1 cellular context compared by ENCODE assay signal in genomic region chr20:1503564-1504227, GRCh38.
TF ChIP-seq lines count a peak whose summit lies in the region.

No MANE protein-coding gene starts in this region.

TF ChIP-seq in HepG2, 621 proteins besides CTCF, POLR2A, EP300 and RAD21 (continued from another document and continues in another):
- TF ChIP-seq HIC2 (CRISPR knock-in tag; IDR thresholded peaks at IDR 0.05; ENCODE audit: low read depth), result no peak
- TF ChIP-seq NR1H2 (CRISPR knock-in tag; IDR thresholded peaks at IDR 0.05; ENCODE audit: borderline replicate concordance, low read depth), result no peak
- no peak for TF ChIP-seq E2F5 (CRISPR knock-in tag; conservative IDR thresholded peaks at IDR 0.05)
- no peak for TF ChIP-seq HNRNPH1 (optimal IDR thresholded peaks at IDR 0.05; ENCODE audit: low read depth, low read length)
- TF ChIP-seq SETDB1 (CRISPR knock-in tag; IDR thresholded peaks at IDR 0.05; ENCODE audit: borderline replicate concordance), result no peak
- TF ChIP-seq ZNF101 (CRISPR knock-in tag; IDR thresholded peaks at IDR 0.05; ENCODE audit: borderline replicate concordance, low read depth), result no peak
- peak; percentile 62 for TF ChIP-seq FOXA3 (CRISPR knock-in tag; IDR thresholded peaks at IDR 0.05)
- TF ChIP-seq ZNF557 (CRISPR knock-in tag; IDR thresholded peaks at IDR 0.05), result no peak
- TF ChIP-seq SOX13 (IDR thresholded peaks at IDR 0.05), result no peak
- TF ChIP-seq SOX13 (CRISPR knock-in tag; conservative IDR thresholded peaks at IDR 0.05 in 1 of 2, IDR thresholded peaks at IDR 0.05 in 1 of 2), result peak in 1 of 2 experiments; percentile 38; a peak in 1 of 4 replicates
- TF ChIP-seq ZBTB8A (CRISPR knock-in tag; IDR thresholded peaks at IDR 0.05; ENCODE audit: borderline replicate concordance, low read depth), result no peak
- TF ChIP-seq ZGPAT (CRISPR knock-in tag; IDR thresholded peaks at IDR 0.05), result 0 out of 2 replicates have a peak, but pooled peaks have one; percentile 36
- TF ChIP-seq HOXA9 (CRISPR knock-in tag; IDR thresholded peaks at IDR 0.05; ENCODE audit: borderline replicate concordance), result no peak
- TF ChIP-seq TIGD3 (CRISPR knock-in tag; IDR thresholded peaks at IDR 0.05; ENCODE audit: borderline replicate concordance), result no peak
- peak; percentile 47; the same call in 1 of the 2 replicates for TF ChIP-seq ZNF7 (CRISPR knock-in tag; IDR thresholded peaks at IDR 0.05)
- TF ChIP-seq REST (IDR thresholded peaks at IDR 0.05; ENCODE audit: borderline replicate concordance in 1 of 2, low read depth in 1 of 2, low read length in 2 of 2), result no peak
- no peak for TF ChIP-seq SUZ12 (IDR thresholded peaks at IDR 0.05; ENCODE audit: low read depth, low read length)
- TF ChIP-seq TFAP4 (IDR thresholded peaks at IDR 0.05; ENCODE audit: borderline replicate concordance, low read depth), result no peak
- 0 out of 2 replicates have a peak, but pooled peaks have one; percentile 3 for TF ChIP-seq KAT2B (IDR thresholded peaks at IDR 0.05; ENCODE audit: borderline replicate concordance, low read depth, low read length)
- TF ChIP-seq ZNF598 (CRISPR knock-in tag; IDR thresholded peaks at IDR 0.05; ENCODE audit: borderline replicate concordance), result no peak
- peak; percentile 26 for TF ChIP-seq JARID2 (CRISPR knock-in tag; IDR thresholded peaks at IDR 0.05; ENCODE audit: insufficient replicate concordance)
- TF ChIP-seq REPIN1 (CRISPR knock-in tag; IDR thresholded peaks at IDR 0.05; ENCODE audit: borderline replicate concordance, low read depth), result peak; percentile 72; the same call in 1 of the 2 replicates
- no peak for TF ChIP-seq ETS1 (CRISPR knock-in tag; IDR thresholded peaks at IDR 0.05)
- TF ChIP-seq DNMT1 (CRISPR knock-in tag; IDR thresholded peaks at IDR 0.05), result no peak
- no peak for TF ChIP-seq AHR (CRISPR knock-in tag; IDR thresholded peaks at IDR 0.05)
- no peak for TF ChIP-seq NRL (CRISPR knock-in tag; IDR thresholded peaks at IDR 0.05; ENCODE audit: borderline replicate concordance)
- TF ChIP-seq FOXP4 (CRISPR knock-in tag; IDR thresholded peaks at IDR 0.05), result 0 out of 2 replicates have a peak, but pooled peaks have one; percentile 40
- TF ChIP-seq E2F2 (CRISPR knock-in tag; IDR thresholded peaks at IDR 0.05; ENCODE audit: borderline replicate concordance), result no peak
- TF ChIP-seq ZNF83 (CRISPR knock-in tag; IDR thresholded peaks at IDR 0.05; ENCODE audit: borderline replicate concordance), result no peak
- no peak for TF ChIP-seq TCF7L2 (IDR thresholded peaks at IDR 0.05; ENCODE audit: low read depth, low read length)
- TF ChIP-seq RXRB (CRISPR knock-in tag; IDR thresholded peaks at IDR 0.05; ENCODE audit: borderline replicate concordance), result peak; percentile 66; the same call in 1 of the 2 replicates
- TF ChIP-seq TOPORS (CRISPR knock-in tag; IDR thresholded peaks at IDR 0.05), result no peak
- TF ChIP-seq ZNF256 (CRISPR knock-in tag; conservative IDR thresholded peaks at IDR 0.05), result no peak
- no peak for TF ChIP-seq CC2D1A (CRISPR knock-in tag; IDR thresholded peaks at IDR 0.05)
- TF ChIP-seq SOX6 (IDR thresholded peaks at IDR 0.05), result no peak
- no peak for TF ChIP-seq SOX6 (CRISPR knock-in tag; IDR thresholded peaks at IDR 0.05)
- TF ChIP-seq ATF3 (CRISPR knock-in tag; IDR thresholded peaks at IDR 0.05), result no peak
- no peak for TF ChIP-seq MAFK (conservative IDR thresholded peaks at IDR 0.05 in 1 of 2, IDR thresholded peaks at IDR 0.05 in 1 of 2; ENCODE audit: low read length in 2 of 2)
- TF ChIP-seq ZNF720 (CRISPR knock-in tag; IDR thresholded peaks at IDR 0.05), result no peak
- TF ChIP-seq FOXK1 (CRISPR knock-in tag; IDR thresholded peaks at IDR 0.05; ENCODE audit: borderline replicate concordance, low read depth), result peak; percentile 60; the same call in 1 of the 2 replicates
- TF ChIP-seq ZIK1 (CRISPR knock-in tag; IDR thresholded peaks at IDR 0.05; ENCODE audit: borderline replicate concordance, low read depth), result no peak
- TF ChIP-seq FIP1L1 (IDR thresholded peaks at IDR 0.05; ENCODE audit: borderline replicate concordance, insufficient read depth, low read depth, low read length), result no peak
- TF ChIP-seq ZNF558 (CRISPR knock-in tag; IDR thresholded peaks at IDR 0.05; ENCODE audit: borderline replicate concordance), result no peak
- no peak for TF ChIP-seq NR0B2 (CRISPR knock-in tag; IDR thresholded peaks at IDR 0.05)
- no peak for TF ChIP-seq USF2 (IDR thresholded peaks at IDR 0.05; ENCODE audit: low read depth, low read length)
- no peak for TF ChIP-seq USF2 (CRISPR knock-in tag; IDR thresholded peaks at IDR 0.05; ENCODE audit: borderline replicate concordance)
- TF ChIP-seq ZNF496 (CRISPR knock-in tag; IDR thresholded peaks at IDR 0.05; ENCODE audit: insufficient replicate concordance), result no peak
